1 cellular context compared by ENCODE assay signal in the genomic region with DNA sequence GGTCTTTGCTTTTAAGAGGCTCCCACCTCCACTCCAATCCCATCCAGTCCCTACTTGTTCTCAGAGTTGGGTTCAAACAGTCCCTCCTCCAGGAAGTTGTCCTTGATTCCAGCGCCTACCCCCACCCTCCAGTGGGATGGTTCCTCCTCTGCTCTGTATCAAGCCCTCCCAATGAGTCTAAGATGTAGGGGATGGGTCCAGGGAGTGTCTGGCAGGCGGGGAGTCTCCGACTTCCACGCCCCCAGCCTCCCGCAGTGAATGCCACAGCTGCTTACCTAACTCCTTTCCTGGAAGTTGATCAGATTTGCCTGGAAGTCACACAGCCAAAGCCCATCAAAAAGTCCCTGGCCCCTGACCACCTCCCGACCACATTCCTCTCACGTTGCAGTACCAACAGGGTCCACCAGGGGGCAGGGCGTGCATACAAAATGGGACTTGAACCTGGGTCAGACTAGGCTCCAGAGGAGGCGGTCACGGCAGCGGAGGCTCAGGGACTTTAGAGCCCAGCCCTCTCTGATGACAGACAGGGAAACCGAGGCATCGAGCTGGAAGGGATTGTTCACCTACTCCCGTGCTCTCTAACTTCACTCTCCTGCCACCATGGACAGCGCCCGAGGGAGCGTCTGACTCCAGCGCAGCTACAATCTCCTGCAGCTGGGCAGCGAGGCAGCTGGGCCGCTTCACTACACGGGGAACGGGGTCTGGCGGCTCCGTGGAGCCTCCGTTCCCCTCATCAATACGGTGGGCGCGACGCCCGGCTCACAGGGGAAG.
TF ChIP-seq lines count a peak whose summit lies in the region.

No MANE protein-coding gene starts in this region.

TF ChIP-seq in HepG2, 621 proteins besides CTCF, POLR2A, EP300 and RAD21 (continued from another document and continues in another):
- TF ChIP-seq CREBL2 (CRISPR knock-in tag; IDR thresholded peaks at IDR 0.05; ENCODE audit: borderline replicate concordance), result no peak
- TF ChIP-seq, protein P1, sequence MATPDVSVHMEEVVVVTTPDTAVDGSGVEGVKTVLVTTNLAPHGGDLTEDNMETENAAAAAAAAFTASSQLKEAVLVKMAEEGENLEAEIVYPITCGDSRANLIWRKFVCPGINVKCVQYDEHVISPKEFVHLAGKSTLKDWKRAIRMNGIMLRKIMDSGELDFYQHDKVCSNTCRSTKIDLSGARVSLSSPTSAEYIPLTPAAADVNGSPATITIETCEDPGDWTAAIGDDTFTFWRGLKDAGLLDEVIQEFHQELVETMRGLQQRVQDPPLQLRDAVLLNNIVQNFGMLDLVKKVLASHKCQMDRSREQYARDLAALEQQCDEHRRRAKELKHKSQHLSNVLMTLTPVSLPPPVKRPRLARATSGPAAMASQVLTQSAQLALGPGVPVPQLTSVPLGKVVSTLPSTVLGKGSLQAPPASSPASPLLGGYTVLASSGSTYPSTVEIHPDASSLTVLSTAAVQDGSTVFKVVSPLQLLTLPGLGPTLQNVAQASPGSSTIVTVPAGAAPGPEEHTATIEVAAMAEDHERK (CRISPR knock-in tag; IDR thresholded peaks at IDR 0.05; ENCODE audit: low read depth), result no peak
- TF ChIP-seq PAF1 (CRISPR knock-in tag; IDR thresholded peaks at IDR 0.05), result no peak
- no peak for TF ChIP-seq NAIF1 (CRISPR knock-in tag; IDR thresholded peaks at IDR 0.05; ENCODE audit: borderline replicate concordance)
- TF ChIP-seq SMC3 (IDR thresholded peaks at IDR 0.05; ENCODE audit: low read length), result peak; percentile 89
- peak; percentile 54; the same call in 1 of the 2 replicates for TF ChIP-seq ZNF232 (CRISPR knock-in tag; IDR thresholded peaks at IDR 0.05; ENCODE audit: borderline replicate concordance)
- 0 out of 2 replicates have a peak, but pooled peaks have one; percentile 71 for TF ChIP-seq ZNF280B (CRISPR knock-in tag; IDR thresholded peaks at IDR 0.05; ENCODE audit: borderline replicate concordance)
- no peak for TF ChIP-seq ZNF792 (CRISPR knock-in tag; IDR thresholded peaks at IDR 0.05)
- TF ChIP-seq, protein P2, sequence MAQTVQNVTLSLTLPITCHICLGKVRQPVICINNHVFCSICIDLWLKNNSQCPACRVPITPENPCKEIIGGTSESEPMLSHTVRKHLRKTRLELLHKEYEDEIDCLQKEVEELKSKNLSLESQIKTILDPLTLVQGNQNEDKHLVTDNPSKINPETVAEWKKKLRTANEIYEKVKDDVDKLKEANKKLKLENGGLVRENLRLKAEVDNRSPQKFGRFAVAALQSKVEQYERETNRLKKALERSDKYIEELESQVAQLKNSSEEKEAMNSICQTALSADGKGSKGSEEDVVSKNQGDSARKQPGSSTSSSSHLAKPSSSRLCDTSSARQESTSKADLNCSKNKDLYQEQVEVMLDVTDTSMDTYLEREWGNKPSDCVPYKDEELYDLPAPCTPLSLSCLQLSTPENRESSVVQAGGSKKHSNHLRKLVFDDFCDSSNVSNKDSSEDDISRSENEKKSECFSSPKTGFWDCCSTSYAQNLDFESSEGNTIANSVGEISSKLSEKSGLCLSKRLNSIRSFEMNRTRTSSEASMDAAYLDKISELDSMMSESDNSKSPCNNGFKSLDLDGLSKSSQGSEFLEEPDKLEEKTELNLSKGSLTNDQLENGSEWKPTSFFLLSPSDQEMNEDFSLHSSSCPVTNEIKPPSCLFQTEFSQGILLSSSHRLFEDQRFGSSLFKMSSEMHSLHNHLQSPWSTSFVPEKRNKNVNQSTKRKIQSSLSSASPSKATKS (CRISPR knock-in tag; IDR thresholded peaks at IDR 0.05), result no peak
- peak in 1 of 2 experiments; percentile 60; a peak in 1 of 4 replicates for TF ChIP-seq NR2F1 (CRISPR knock-in tag; IDR thresholded peaks at IDR 0.05)
- TF ChIP-seq, protein P3, sequence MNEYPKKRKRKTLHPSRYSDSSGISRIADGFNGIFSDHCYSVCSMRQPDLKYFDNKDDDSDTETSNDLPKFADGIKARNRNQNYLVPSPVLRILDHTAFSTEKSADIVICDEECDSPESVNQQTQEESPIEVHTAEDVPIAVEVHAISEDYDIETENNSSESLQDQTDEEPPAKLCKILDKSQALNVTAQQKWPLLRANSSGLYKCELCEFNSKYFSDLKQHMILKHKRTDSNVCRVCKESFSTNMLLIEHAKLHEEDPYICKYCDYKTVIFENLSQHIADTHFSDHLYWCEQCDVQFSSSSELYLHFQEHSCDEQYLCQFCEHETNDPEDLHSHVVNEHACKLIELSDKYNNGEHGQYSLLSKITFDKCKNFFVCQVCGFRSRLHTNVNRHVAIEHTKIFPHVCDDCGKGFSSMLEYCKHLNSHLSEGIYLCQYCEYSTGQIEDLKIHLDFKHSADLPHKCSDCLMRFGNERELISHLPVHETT (CRISPR knock-in tag; conservative IDR thresholded peaks at IDR 0.05), result no peak; the same call in 1 of the 2 replicates
- no peak for TF ChIP-seq ZNF10 (CRISPR knock-in tag; IDR thresholded peaks at IDR 0.05; ENCODE audit: borderline replicate concordance, low read depth)
- TF ChIP-seq ZBTB21 (CRISPR knock-in tag; IDR thresholded peaks at IDR 0.05), result no peak
- TF ChIP-seq FOXP4 (CRISPR knock-in tag; IDR thresholded peaks at IDR 0.05), result peak; percentile 51
- TF ChIP-seq NFKB2 (CRISPR knock-in tag; IDR thresholded peaks at IDR 0.05; ENCODE audit: borderline replicate concordance), result peak; percentile 76; the same call in 1 of the 2 replicates
- TF ChIP-seq, protein P4, sequence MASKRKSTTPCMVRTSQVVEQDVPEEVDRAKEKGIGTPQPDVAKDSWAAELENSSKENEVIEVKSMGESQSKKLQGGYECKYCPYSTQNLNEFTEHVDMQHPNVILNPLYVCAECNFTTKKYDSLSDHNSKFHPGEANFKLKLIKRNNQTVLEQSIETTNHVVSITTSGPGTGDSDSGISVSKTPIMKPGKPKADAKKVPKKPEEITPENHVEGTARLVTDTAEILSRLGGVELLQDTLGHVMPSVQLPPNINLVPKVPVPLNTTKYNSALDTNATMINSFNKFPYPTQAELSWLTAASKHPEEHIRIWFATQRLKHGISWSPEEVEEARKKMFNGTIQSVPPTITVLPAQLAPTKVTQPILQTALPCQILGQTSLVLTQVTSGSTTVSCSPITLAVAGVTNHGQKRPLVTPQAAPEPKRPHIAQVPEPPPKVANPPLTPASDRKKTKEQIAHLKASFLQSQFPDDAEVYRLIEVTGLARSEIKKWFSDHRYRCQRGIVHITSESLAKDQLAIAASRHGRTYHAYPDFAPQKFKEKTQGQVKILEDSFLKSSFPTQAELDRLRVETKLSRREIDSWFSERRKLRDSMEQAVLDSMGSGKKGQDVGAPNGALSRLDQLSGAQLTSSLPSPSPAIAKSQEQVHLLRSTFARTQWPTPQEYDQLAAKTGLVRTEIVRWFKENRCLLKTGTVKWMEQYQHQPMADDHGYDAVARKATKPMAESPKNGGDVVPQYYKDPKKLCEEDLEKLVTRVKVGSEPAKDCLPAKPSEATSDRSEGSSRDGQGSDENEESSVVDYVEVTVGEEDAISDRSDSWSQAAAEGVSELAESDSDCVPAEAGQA (IDR thresholded peaks at IDR 0.05; ENCODE audit: low read depth), result no peak
- TF ChIP-seq, protein P4 (CRISPR knock-in tag; IDR thresholded peaks at IDR 0.05; ENCODE audit: borderline replicate concordance), result no peak
- TF ChIP-seq, protein P5, sequence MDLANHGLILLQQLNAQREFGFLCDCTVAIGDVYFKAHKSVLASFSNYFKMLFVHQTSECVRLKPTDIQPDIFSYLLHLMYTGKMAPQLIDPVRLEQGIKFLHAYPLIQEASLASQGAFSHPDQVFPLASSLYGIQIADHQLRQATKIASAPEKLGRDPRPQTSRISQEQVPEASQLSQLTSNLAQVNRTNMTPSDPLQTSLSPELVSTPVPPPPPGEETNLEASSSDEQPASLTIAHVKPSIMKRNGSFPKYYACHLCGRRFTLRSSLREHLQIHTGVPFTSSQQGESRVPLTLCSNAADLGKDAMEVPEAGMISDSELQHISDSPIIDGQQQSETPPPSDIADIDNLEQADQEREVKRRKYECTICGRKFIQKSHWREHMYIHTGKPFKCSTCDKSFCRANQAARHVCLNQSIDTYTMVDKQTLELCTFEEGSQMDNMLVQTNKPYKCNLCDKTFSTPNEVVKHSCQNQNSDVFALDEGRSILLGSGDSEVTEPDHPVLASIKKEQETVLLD (CRISPR knock-in tag; IDR thresholded peaks at IDR 0.05; ENCODE audit: low read depth), result no peak
- TF ChIP-seq HMGXB3 (CRISPR knock-in tag; IDR thresholded peaks at IDR 0.05; ENCODE audit: borderline replicate concordance), result no peak
- no peak for TF ChIP-seq SRF (IDR thresholded peaks at IDR 0.05; ENCODE audit: low read depth, low read length)
- no peak for TF ChIP-seq ZNF703 (CRISPR knock-in tag; IDR thresholded peaks at IDR 0.05; ENCODE audit: borderline replicate concordance)
- TF ChIP-seq, protein P6, sequence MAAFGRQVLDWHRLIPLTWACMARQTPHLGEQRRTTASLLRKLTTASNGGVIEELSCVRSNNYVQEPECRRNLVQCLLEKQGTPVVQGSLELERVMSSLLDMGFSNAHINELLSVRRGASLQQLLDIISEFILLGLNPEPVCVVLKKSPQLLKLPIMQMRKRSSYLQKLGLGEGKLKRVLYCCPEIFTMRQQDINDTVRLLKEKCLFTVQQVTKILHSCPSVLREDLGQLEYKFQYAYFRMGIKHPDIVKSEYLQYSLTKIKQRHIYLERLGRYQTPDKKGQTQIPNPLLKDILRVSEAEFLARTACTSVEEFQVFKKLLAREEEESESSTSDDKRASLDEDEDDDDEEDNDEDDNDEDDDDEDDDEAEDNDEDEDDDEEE (CRISPR knock-in tag; IDR thresholded peaks at IDR 0.05), result no peak
- TF ChIP-seq ZNF331 (CRISPR knock-in tag; IDR thresholded peaks at IDR 0.05), result peak; percentile 75
